ENCODE assay signal across 1 cellular context in the genomic region with DNA sequence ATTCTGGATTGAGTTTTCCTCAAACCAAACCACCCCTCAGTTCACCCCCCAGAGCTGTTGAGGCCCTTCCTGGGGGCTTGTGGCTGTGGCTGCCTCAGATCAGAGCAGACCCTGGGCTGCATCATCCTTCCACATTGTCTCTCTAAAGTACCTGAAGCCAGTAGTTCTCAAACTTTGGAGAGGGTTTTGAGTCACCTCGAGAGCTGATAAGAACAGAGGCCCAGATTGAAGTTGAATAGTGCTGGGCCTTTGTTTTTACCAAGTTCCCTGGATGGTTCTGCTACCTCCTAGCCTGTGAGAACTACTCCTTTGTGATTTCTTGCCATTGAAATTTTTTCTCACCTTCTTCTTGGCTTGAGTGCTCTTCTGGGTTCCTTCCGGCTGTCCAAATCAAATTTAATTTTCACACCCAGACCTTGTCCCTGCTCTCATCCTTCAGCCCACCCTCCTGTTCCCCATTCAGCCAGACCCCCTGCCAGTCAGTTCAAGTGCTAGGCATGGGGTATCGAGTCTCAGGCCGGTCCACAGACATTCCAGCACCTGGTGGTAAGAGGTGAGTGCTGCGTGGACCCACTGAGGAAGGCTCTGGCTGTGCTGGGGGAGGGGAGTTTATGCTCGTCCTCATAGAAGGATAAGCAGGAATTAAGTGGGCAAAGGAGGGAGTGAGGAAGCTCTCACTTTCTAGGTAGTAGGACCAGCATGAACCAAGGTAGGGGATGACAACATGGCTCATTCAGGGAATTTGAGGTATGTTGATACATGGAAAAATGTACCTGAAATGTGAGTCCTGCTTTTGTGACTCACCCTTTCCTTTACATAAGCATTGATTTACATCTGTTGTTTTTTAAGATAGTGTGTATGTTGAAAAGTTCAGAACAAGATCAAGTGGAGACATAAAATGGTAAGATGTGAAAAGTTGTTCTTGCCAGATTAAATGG.
TF ChIP-seq lines count a peak whose summit lies in the region.

No MANE protein-coding gene starts in this region.

TF ChIP-seq in IMR-90, 13 proteins besides CTCF, POLR2A, EP300 and RAD21 (continued from another document):
- no peak for TF ChIP-seq USF2 (IDR thresholded peaks at IDR 0.05; ENCODE audit: low read depth, low read length)
- TF ChIP-seq SMC3 (IDR thresholded peaks at IDR 0.05; ENCODE audit: low read depth, low read length) = no peak
- TF ChIP-seq MXI1 (IDR thresholded peaks at IDR 0.05; ENCODE audit: borderline replicate concordance, low read depth, low read length) = no peak
- TF ChIP-seq RCOR1 (IDR thresholded peaks at IDR 0.05; ENCODE audit: insufficient replicate concordance, low read length) = no peak
- TF ChIP-seq NFE2L2 (IDR thresholded peaks at IDR 0.05; ENCODE audit: low read depth, low read length) = no peak
